In the genomic region with DNA sequence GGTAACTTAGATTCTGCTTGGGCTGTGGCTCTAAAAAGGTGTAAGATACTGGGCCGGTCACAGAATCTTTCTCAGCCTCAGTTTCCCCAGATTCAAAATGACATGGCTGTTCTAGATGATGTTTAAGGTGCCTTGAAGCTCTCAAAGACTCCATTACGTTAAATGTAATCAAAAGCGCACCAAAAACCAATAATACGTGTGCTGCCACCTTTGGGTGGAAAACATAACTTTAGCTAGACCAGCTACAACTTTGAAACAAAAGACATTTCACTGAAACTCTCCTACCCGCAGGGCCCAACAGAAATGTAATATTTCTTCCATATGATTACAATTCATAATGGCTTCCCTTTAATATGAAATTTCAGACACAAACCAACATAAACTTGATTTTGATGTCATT, we compare ENCODE assay signal across 9 cellular contexts. TPM values are rescaled to one million over a fixed set of nuclear protein-coding genes. Genes with fewer than 3 reads are reported as not detected.
DNase-seq lines count a peak whose midpoint lies in the region; ATAC-seq and TF ChIP-seq lines count a peak whose summit lies in the region.
"Had no signal": no experiment of that assay in that cellular context is flagged by ENCODE, and none has a peak within 500 bp of the region (broad histone marks: within the 10 kb centered on the region; RNA-seq: fewer than 3 reads in every experiment).

No MANE protein-coding gene starts in this region.

- H3K27ac Mint-ChIP-seq in natural killer cell = no peak overlapping the region
- no peak overlapping the region for H3K27ac Mint-ChIP-seq in activated CD8-positive, alpha-beta memory T cell treated with anti-CD3 and anti-CD28 coated beads, Interleukin-2, amount 10 ng/mL, durations not matched to agents 7 days and 5 days

- DNase-seq in AG20443 (ENCODE audit: low spot score) (peak; percentile 28), HFF-Myc (ENCODE audit: extremely low read depth, low read depth) (peak; percentile 3), adrenal gland (peak in 1 of 7 donors; percentile 9), left lobe of liver (ENCODE audit: low spot score) (no peak), natural killer cell (no peak), GM20000 (ENCODE audit: low spot score) (no peak)
- no peak for DNase-seq in activated CD8-positive, alpha-beta memory T cell treated with anti-CD3 and anti-CD28 coated beads, Interleukin-2, amount 10 ng/mL, durations not matched to agents 7 days and 5 days
- DNase-seq: kidney glomerular epithelial cell had no signal

- peaks cover 14 to 37% of the 10 kb centered on the region in 2 donors for H3K27me3 Mint-ChIP-seq in natural killer cell (ENCODE audit: low read depth in 2 of 2)
- peaks cover 7% of the 10 kb centered on the region for H3K27me3 Mint-ChIP-seq in activated CD8-positive, alpha-beta memory T cell treated with anti-CD3 and anti-CD28 coated beads, Interleukin-2, amount 10 ng/mL, durations not matched to agents 7 days and 5 days

- 47 to 57% (median 51%) methylated on average over 5 of the region's 5 CpGs for WGBS in adrenal gland, 4 donors

- H3K9me3 Mint-ChIP-seq in natural killer cell = no peaks in the 10 kb centered on the region
- no peaks in the 10 kb centered on the region for H3K9me3 Mint-ChIP-seq in activated CD8-positive, alpha-beta memory T cell treated with anti-CD3 and anti-CD28 coated beads, Interleukin-2, amount 10 ng/mL, durations not matched to agents 7 days and 5 days (ENCODE audit: low read depth)

- TF ChIP-seq CTCF in HFF-Myc (IDR thresholded peaks at IDR 0.05; ENCODE audit: low read depth, low read length, missing control alignments) = no peak
- peak in 5 of 6 experiments; percentile 8 to 47 (median 44) for TF ChIP-seq CTCF in adrenal gland (IDR thresholded peaks at IDR 0.05)
- TF ChIP-seq CTCF in natural killer cell (IDR thresholded peaks at IDR 0.05) = no peak
- TF ChIP-seq CTCF in GM20000 (IDR thresholded peaks at IDR 0.05; ENCODE audit: extremely low read depth, missing control alignments) = no peak

- ATAC-seq in left lobe of liver (peak; percentile 82), natural killer cell (no peak), HG02623 (IDR thresholded peaks at IDR 0.05; ENCODE audit: unreplicated experiment) (no peak)
- no peak for ATAC-seq in activated CD8-positive, alpha-beta memory T cell treated with anti-CD3 and anti-CD28 coated beads, Interleukin-2, amount 10 ng/mL, durations not matched to agents 7 days and 5 days

- H3K9me3 ChIP-seq in adrenal gland (replicated peaks in 1 of 3) = no peaks in the 10 kb centered on the region

- no peaks in the 10 kb centered on the region for H3K4me1 Mint-ChIP-seq in natural killer cell
- H3K4me1 Mint-ChIP-seq in activated CD8-positive, alpha-beta memory T cell treated with anti-CD3 and anti-CD28 coated beads, Interleukin-2, amount 10 ng/mL, durations not matched to agents 7 days and 5 days = no peaks in the 10 kb centered on the region

- H3K36me3 ChIP-seq in adrenal gland (replicated peaks in 1 of 2) = no peaks in the 10 kb centered on the region

- TF ChIP-seq POLR2A in adrenal gland (IDR thresholded peaks at IDR 0.05) = no peak

- no peaks in the 10 kb centered on the region for H3K36me3 Mint-ChIP-seq in natural killer cell
- H3K36me3 Mint-ChIP-seq in activated CD8-positive, alpha-beta memory T cell treated with anti-CD3 and anti-CD28 coated beads, Interleukin-2, amount 10 ng/mL, durations not matched to agents 7 days and 5 days = no peaks in the 10 kb centered on the region

- H3K4me1 ChIP-seq in adrenal gland (replicated peaks in 1 of 2) = no peaks in the 10 kb centered on the region

- intact Hi-C loops in adrenal gland (cut with DNase I) (loop anchor here in 1 of 2 donors (10.0 kb wide), 1 partner anchor 591 kb away; no protein-coding TSS in a partner anchor), natural killer cell (cut with micrococcal nuclease) (no loop called here)

- CTCF ChIA-PET in activated CD8-positive, alpha-beta memory T cell treated with anti-CD3 and anti-CD28 coated beads, Interleukin-2, amount 10 ng/mL, durations not matched to agents 7 days and 5 days (lab: Charles Lee) = interaction anchor here (1.0 to 1.9 kb wide), 3 partner anchors 9 to 15 kb away, joined by 3 to 6 read pairs (median 3); no protein-coding TSS in a partner anchor

- H3K4me3 ChIP-seq in HFF-Myc (replicated peaks; ENCODE audit: low read depth, low read length) (no peak overlapping the region), adrenal gland (no peak overlapping the region)

- no peaks in the 10 kb centered on the region for H3K27me3 ChIP-seq in adrenal gland

- H3K4me3 Mint-ChIP-seq in natural killer cell = no peak overlapping the region
- no peak overlapping the region for H3K4me3 Mint-ChIP-seq in activated CD8-positive, alpha-beta memory T cell treated with anti-CD3 and anti-CD28 coated beads, Interleukin-2, amount 10 ng/mL, durations not matched to agents 7 days and 5 days

- no peak overlapping the region for H3K27ac ChIP-seq in adrenal gland

RNA-seq across cellular contexts. Expression of a gene that starts 35.0 kb away (rescaled TPM):
- total RNA-seq in adrenal gland (10 to 100 TPM in 4 of 8 donors, 1 to 10 TPM in 4; 4.8 to 31.8 (median 9.7) TPM), left lobe of liver (3.2 TPM), natural killer cell (10 to 100 TPM in 1 of 3 donors, 1 to 10 TPM in 2; 2.4 to 13.2 (median 5.7) TPM)
- 1 to 10 TPM; 2.2 to 4.3 (median 3.6) TPM for polyA plus RNA-seq in adrenal gland
- total RNA-seq in activated CD8-positive, alpha-beta memory T cell treated with anti-CD3 and anti-CD28 coated beads, Interleukin-2, amount 10 ng/mL, durations not matched to agents 7 days and 5 days = 1 to 10 TPM; 1.1 to 2.0 TPM

Comparison
In these comparisons a context has a peak if more than half of its experiments do, and no peak if none do; other contexts are left out.
1. DNase-seq: peak in AG20443 (single experiment) and HFF-Myc (single experiment); none in left lobe of liver (single experiment), natural killer cell (single experiment), GM20000 (single experiment) and activated CD8-positive, alpha-beta memory T cell treated with anti-CD3 and anti-CD28 coated beads, Interleukin-2, amount 10 ng/mL, durations not matched to agents 7 days and 5 days (single experiment).
2. CTCF ChIP-seq: peak in adrenal gland (5 of 6); none in HFF-Myc (single experiment), natural killer cell (single experiment) and GM20000 (single experiment).